Comparison of ENCODE assay signal across 8 cellular contexts in the genomic region with DNA sequence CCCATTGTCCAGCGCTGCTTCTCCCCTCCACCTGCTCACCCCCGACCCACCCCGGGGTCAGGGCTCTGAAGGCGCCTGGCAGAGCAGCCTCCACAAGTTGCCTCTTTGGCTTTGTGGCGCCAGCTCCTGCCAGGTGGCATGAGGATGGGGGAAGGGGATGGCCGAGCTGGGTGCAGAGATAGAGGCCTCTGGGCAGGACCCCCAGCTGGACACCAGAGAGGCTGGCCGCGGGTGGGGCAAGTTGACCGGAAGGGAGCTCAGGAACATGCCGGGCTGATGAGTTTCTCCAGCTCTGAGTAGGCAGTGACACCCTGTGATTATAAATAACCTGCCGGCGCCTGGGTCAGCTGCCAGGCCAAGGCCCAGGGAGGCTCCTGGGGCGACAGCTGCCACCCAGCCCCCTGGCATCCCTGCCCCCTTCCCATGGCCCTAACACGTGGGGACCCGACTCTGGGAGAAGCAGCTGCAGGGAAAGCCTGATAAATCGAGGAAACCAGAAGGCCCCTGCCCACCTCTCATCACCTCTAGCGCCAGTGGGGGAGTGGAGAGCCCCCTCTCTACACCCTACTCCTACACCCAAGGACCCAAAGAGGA. TPM values are rescaled to one million over a fixed set of nuclear protein-coding genes. Genes with fewer than 3 reads are reported as not detected.
DNase-seq lines count a peak whose midpoint lies in the region; ATAC-seq, FAIRE-seq and TF ChIP-seq lines count a peak whose summit lies in the region.

No MANE protein-coding gene starts in this region.

- H3K27ac ChIP-seq in HL-60 (replicated peaks) (no peak overlapping the region), K562 (ENCODE audit: extremely low read depth, low read depth, low read length) (no peak overlapping the region), lung (ENCODE audit: low read depth in 1 of 2, low read length in 1 of 2) (peak overlapping the region in 1 of 2 donors; percentile 84)

- TF ChIP-seq RAD21 in K562 (CRISPR knock-in tag; conservative IDR thresholded peaks at IDR 0.05 in 1 of 2, IDR thresholded peaks at IDR 0.05 in 1 of 2) = no peak

- CTCF ChIA-PET in K562 (lab: Yijun Ruan, JAX; ENCODE audit: low intra/inter-chr PET ratio) = no interaction called here

- in situ Hi-C loops in K562 (cut with MboI) = no loop called here

- BruUV-seq in K562 (replicated peaks; lab: Mats Ljungman, UMichigan) = no TSS peak

- no peak for TF ChIP-seq POLR2A in K562 (conservative IDR thresholded peaks at IDR 0.05)

- 6% methylated on average over 6 of the region's 17 CpGs for WGBS in K562 (ENCODE audit: insufficient coverage, low coverage, missing lambda C conversion rate)
- 16 to 17% methylated on average over 16 to 17 of the region's 17 CpGs for WGBS in lung, 2 donors

- peak overlapping the region in 1 of 2 experiments; percentile 86; a peak in 1 of 4 replicates for H3K9ac ChIP-seq in K562 (ENCODE audit: insufficient read depth in 1 of 2, low read depth in 2 of 2, low read length in 2 of 2)

- H4K20me1 ChIP-seq in K562 (replicated peaks; ENCODE audit: control insufficient read depth, insufficient read depth, low read length) = no peaks in the 10 kb centered on the region

- H3K4me1 ChIP-seq in K562 (replicated peaks in 1 of 2; ENCODE audit: control insufficient read depth in 2 of 2, insufficient read depth in 2 of 2, low read length in 2 of 2) = peaks cover 0 to 27% of the 10 kb centered on the region in 2 experiments; a peak in 2 of 5 replicates
- peaks cover 0 to 7% of the 10 kb centered on the region in 2 donors for H3K4me1 ChIP-seq in lung (ENCODE audit: control insufficient read depth in 2 of 2, insufficient read depth in 2 of 2, low read length in 2 of 2)

- TF ChIP-seq CTCF in HL-60 (IDR thresholded peaks at IDR 0.05; ENCODE audit: insufficient read depth, low read length) (no peak), K562 (IDR thresholded peaks at IDR 0.05 in 2 of 3, conservative IDR thresholded peaks at IDR 0.05 in 1 of 3; ENCODE audit: insufficient read depth in 2 of 3, low read depth in 1 of 3, low read length in 3 of 3) (no peak), lung (IDR thresholded peaks at IDR 0.05; ENCODE audit: control extremely low read depth, extremely low read depth) (no peak)

- no peaks in the 10 kb centered on the region for H3K9me1 ChIP-seq in K562 (ENCODE audit: control insufficient read depth, insufficient read depth, low read length)

- no peaks in the 10 kb centered on the region for H3K79me2 ChIP-seq in K562 (ENCODE audit: control insufficient read depth, insufficient read depth, low read length)

- H3K27me3 ChIP-seq in HL-60 (ENCODE audit: insufficient read depth, poor library complexity, severe bottlenecking) (no peaks in the 10 kb centered on the region), K562 (ENCODE audit: control insufficient read depth in 2 of 2, insufficient read depth in 2 of 2, low read length in 2 of 2) (no peaks in the 10 kb centered on the region), lung (ENCODE audit: control insufficient read depth, insufficient read depth) (peaks cover 3% of the 10 kb centered on the region)

- no peak for TF ChIP-seq EP300 in K562 (IDR thresholded peaks at IDR 0.05; ENCODE audit: low read length)

- no peak for FAIRE-seq in K562 (lab: Jason Lieb, UNC)

- H3K4me3 ChIP-seq in HL-60 (replicated peaks; ENCODE audit: insufficient read depth, low read length) = peak overlapping the region; percentile 40
- 0 out of 2 replicates have a peak overlapping the region, but pooled peaks have one; percentile 19 for H3K4me3 ChIP-seq in K562
- H3K4me3 ChIP-seq in lung = no peak overlapping the region

- no peaks in the 10 kb centered on the region for H3K36me3 ChIP-seq in K562 (ENCODE audit: control insufficient read depth, insufficient read depth, low read length)
- H3K36me3 ChIP-seq in lung (ENCODE audit: control insufficient read depth in 2 of 2, insufficient read depth in 2 of 2, low read length in 2 of 2) = no peaks in the 10 kb centered on the region

- peak overlapping the region; percentile 55; the same call in 1 of the 2 replicates for H3K4me2 ChIP-seq in K562 (ENCODE audit: insufficient read depth, low read length)

- POLR2A ChIA-PET in K562 (lab: Yijun Ruan, JAX) = interaction anchor here (0.6 kb wide), 1 partner anchor 322 kb away, joined by 3 read pairs; no protein-coding TSS in a partner anchor

- peak; percentile 65 for DNase-seq in AG08396 (ENCODE audit: low spot score)
- no peak for DNase-seq in HL-60 (ENCODE audit: low read depth in 1 of 2, low spot score in 1 of 2)
- DNase-seq in K562 (ENCODE audit: extremely low read depth in 1 of 4, low spot score in 3 of 4) = no peak
- DNase-seq in lung (ENCODE audit: low spot score) = no peak
- no peak for DNase-seq in HuH-7.5 (ENCODE audit: low spot score)
- no peak for DNase-seq in ecto neural progenitor cell (ENCODE audit: low spot score)

- intact Hi-C loops in K562 (cut with micrococcal nuclease) = loop anchor here (10.0 kb wide), 1 partner anchor 90 kb away; a partner anchor contains a TSS

- H2AFZ ChIP-seq in K562 (ENCODE audit: low read depth, low read length) = peak overlapping the region; percentile 66; the same call in 1 of the 2 replicates

- H3K9me3 ChIP-seq in K562 (replicated peaks; ENCODE audit: control insufficient read depth, insufficient read depth, low read depth, low read length) = no peaks in the 10 kb centered on the region; the same call in 1 of the 2 replicates
- H3K9me3 ChIP-seq in lung (ENCODE audit: control insufficient read depth in 2 of 2, insufficient read depth in 1 of 2, low read length in 1 of 2) = peaks cover 0 to 10% of the 10 kb centered on the region in 2 donors

- ATAC-seq in K562 (no peak), lung (ENCODE audit: insufficient read depth, low FRiP score) (peak; percentile 3), GM21423 (IDR thresholded peaks at IDR 0.05; ENCODE audit: unreplicated experiment) (no peak), GM21360 (IDR thresholded peaks at IDR 0.05; ENCODE audit: unreplicated experiment) (no peak)

RNA-seq across cellular contexts. Expression of a gene that starts 0.7 kb away (rescaled TPM):
- 3.7 and 10.0 TPM in 2 replicates for total RNA-seq in K562 (2011; cell fraction: chromatin; rRNA removed; ENCODE audit: low replicate concordance)
- 4.3 and 7.7 TPM in 2 replicates for total RNA-seq in K562 (2011; cell fraction: nucleolus; rRNA removed)
- 2.3 and 4.7 TPM in 2 replicates for total RNA-seq in K562 (2011; cell fraction: nucleoplasm; rRNA removed)
- total RNA-seq in K562 (2014; rRNA removed) (1.3 and 1.8 TPM in 2 replicates), K562 (2014; rRNA removed; fragmentation: Illumina TruSeq; extraction: Trizol) (0.35 and 1.5 TPM in 2 replicates), K562 (2015; rRNA removed; fragmentation: Illumina TruSeq; extraction: Trizol) (0.87 and 1.5 TPM in 2 replicates), K562 (2021) (1.6 and 1.8 TPM in 2 replicates), lung (1 to 10 TPM; 2.0 to 4.7 TPM)
- polyA plus RNA-seq in K562 (2011; rRNA removed) (2.7 and 4.0 TPM in 2 replicates), K562 (2014; fragmentation: Illumina TruSeq; extraction: Trizol) (1.1 and 1.6 TPM in 2 replicates), K562 (2014; fragmentation: Nextera tagmentation; extraction: Ambion mirVana) (under 1 TPM; 0.31 to 0.61 TPM), K562 (2014; rRNA removed) (0.49 and 1.2 TPM in 2 replicates), lung (1 to 10 TPM; 1.3 to 4.7 TPM)
- polyA plus RNA-seq in K562 (2011; cell fraction: cytosol; rRNA removed) = 2.2 and 4.5 TPM in 2 replicates
- 4.0 and 10.8 TPM in 2 replicates for polyA plus RNA-seq in K562 (2011; cell fraction: nucleus; rRNA removed)
- 2.0 and 2.1 TPM in 2 replicates for polyA plus RNA-seq in K562 (2012)
- 1.0 and 2.8 TPM in 2 replicates for polyA minus RNA-seq in K562 (2011; rRNA and poly(A)+ RNA removed)
- 3.1 and 4.7 TPM in 2 replicates for polyA minus RNA-seq in K562 (2011; cell fraction: cytosol; rRNA and poly(A)+ RNA removed)
- 1.8 and 3.2 TPM in 2 replicates for polyA minus RNA-seq in K562 (2011; cell fraction: nucleus; rRNA and poly(A)+ RNA removed)

RNA-seq across cellular contexts. Expression of a gene that starts 26.6 kb away (rescaled TPM):
- total RNA-seq in K562 (2011; cell fraction: chromatin; rRNA removed; ENCODE audit: low replicate concordance) = 4.0 and 10.0 TPM in 2 replicates
- total RNA-seq in K562 (2011; cell fraction: nucleolus; rRNA removed) = 19.6 and 26.2 TPM in 2 replicates
- 12.8 and 13.0 TPM in 2 replicates for total RNA-seq in K562 (2011; cell fraction: nucleoplasm; rRNA removed)
- total RNA-seq in K562 (2014; rRNA removed) (27.7 and 40.0 TPM in 2 replicates), K562 (2014; rRNA removed; fragmentation: Illumina TruSeq; extraction: Trizol) (17.6 and 18.8 TPM in 2 replicates), K562 (2015; rRNA removed; fragmentation: Illumina TruSeq; extraction: Trizol) (31.7 and 34.3 TPM in 2 replicates), K562 (2021) (57.3 and 57.8 TPM in 2 replicates), lung (10 to 100 TPM; 10.9 to 40.0 TPM)
- polyA plus RNA-seq in K562 (2011; rRNA removed) (22.8 and 24.3 TPM in 2 replicates), K562 (2014; fragmentation: Illumina TruSeq; extraction: Trizol) (24.9 and 28.6 TPM in 2 replicates), K562 (2014; fragmentation: Nextera tagmentation; extraction: Ambion mirVana) (1 to 10 TPM; 2.9 to 6.8 TPM), K562 (2014; rRNA removed) (136 and 159 TPM in 2 replicates), lung (10 to 100 TPM; 85.0 to 93.4 TPM)
- polyA plus RNA-seq in K562 (2011; cell fraction: cytosol; rRNA removed) = 57.6 and 175 TPM in 2 replicates
- 17.9 and 22.6 TPM in 2 replicates for polyA plus RNA-seq in K562 (2011; cell fraction: nucleus; rRNA removed)
- polyA plus RNA-seq in K562 (2012) = 36.5 and 40.8 TPM in 2 replicates
- 3.3 TPM in 2 replicates for polyA minus RNA-seq in K562 (2011; rRNA and poly(A)+ RNA removed)
- polyA minus RNA-seq in K562 (2011; cell fraction: cytosol; rRNA and poly(A)+ RNA removed) = 19.3 and 19.9 TPM in 2 replicates
- polyA minus RNA-seq in K562 (2011; cell fraction: nucleus; rRNA and poly(A)+ RNA removed) = 6.3 and 8.0 TPM in 2 replicates

RNA-seq across cellular contexts. Expression of a gene that starts 26.8 kb away (rescaled TPM):
- 6.8 and 15.3 TPM in 2 replicates for total RNA-seq in K562 (2011; cell fraction: chromatin; rRNA removed; ENCODE audit: low replicate concordance)
- total RNA-seq in K562 (2011; cell fraction: nucleolus; rRNA removed) = 6.2 and 10.7 TPM in 2 replicates
- 6.9 and 7.4 TPM in 2 replicates for total RNA-seq in K562 (2011; cell fraction: nucleoplasm; rRNA removed)
- 10.9 and 17.5 TPM in 2 replicates for total RNA-seq in K562 (2014; rRNA removed)
- total RNA-seq in K562 (2014; rRNA removed; fragmentation: Illumina TruSeq; extraction: Trizol) = 4.1 and 4.4 TPM in 2 replicates
- 7.9 and 8.2 TPM in 2 replicates for total RNA-seq in K562 (2015; rRNA removed; fragmentation: Illumina TruSeq; extraction: Trizol)
- total RNA-seq in K562 (2021) = 14.5 and 15.4 TPM in 2 replicates
- 6.2 and 10.7 TPM in 2 replicates for polyA plus RNA-seq in K562 (2011; rRNA removed)
- 17.1 and 21.8 TPM in 2 replicates for polyA plus RNA-seq in K562 (2011; cell fraction: cytosol; rRNA removed)
- 9.7 and 10.7 TPM in 2 replicates for polyA plus RNA-seq in K562 (2011; cell fraction: nucleus; rRNA removed)
- 13.4 and 18.9 TPM in 2 replicates for polyA plus RNA-seq in K562 (2012)
- polyA plus RNA-seq in K562 (2014; fragmentation: Illumina TruSeq; extraction: Trizol) = 5.8 and 13.9 TPM in 2 replicates
- polyA plus RNA-seq in K562 (2014; fragmentation: Nextera tagmentation; extraction: Ambion mirVana) = 1 to 10 TPM in 1 of 2 experiments, under 1 TPM in 1; 0.99 to 2.5 TPM
- 6.4 and 8.5 TPM in 2 replicates for polyA plus RNA-seq in K562 (2014; rRNA removed)
- polyA minus RNA-seq in K562 (2011; rRNA and poly(A)+ RNA removed) = 4.4 and 4.6 TPM in 2 replicates
- 12.2 and 13.9 TPM in 2 replicates for polyA minus RNA-seq in K562 (2011; cell fraction: cytosol; rRNA and poly(A)+ RNA removed)
- 3.5 and 5.0 TPM in 2 replicates for polyA minus RNA-seq in K562 (2011; cell fraction: nucleus; rRNA and poly(A)+ RNA removed)
- total RNA-seq in lung = 100 to 1,000 TPM in 1 of 2 donors, 10 to 100 TPM in 1; 71.0 to 146 TPM
- polyA plus RNA-seq in lung = 100 to 1,000 TPM in 1 of 2 donors, 10 to 100 TPM in 1; 69.7 to 123 TPM

RNA-seq across cellular contexts. Expression of a gene that starts 28.5 kb away (rescaled TPM):
- 12.9 and 20.9 TPM in 2 replicates for total RNA-seq in K562 (2011; cell fraction: chromatin; rRNA removed; ENCODE audit: low replicate concordance)
- 13.8 and 17.3 TPM in 2 replicates for total RNA-seq in K562 (2011; cell fraction: nucleolus; rRNA removed)
- total RNA-seq in K562 (2011; cell fraction: nucleoplasm; rRNA removed) = 10.5 and 14.7 TPM in 2 replicates
- 12.1 and 14.5 TPM in 2 replicates for total RNA-seq in K562 (2014; rRNA removed)
- total RNA-seq in K562 (2014; rRNA removed; fragmentation: Illumina TruSeq; extraction: Trizol) = 10.2 and 10.6 TPM in 2 replicates
- total RNA-seq in K562 (2015; rRNA removed; fragmentation: Illumina TruSeq; extraction: Trizol) = 9.9 and 11.0 TPM in 2 replicates
- 12.9 and 13.5 TPM in 2 replicates for total RNA-seq in K562 (2021)
- 5.9 and 9.0 TPM in 2 replicates for polyA plus RNA-seq in K562 (2011; rRNA removed)
- 5.1 and 9.0 TPM in 2 replicates for polyA plus RNA-seq in K562 (2011; cell fraction: cytosol; rRNA removed)
- polyA plus RNA-seq in K562 (2011; cell fraction: nucleus; rRNA removed) = 3.7 and 4.1 TPM in 2 replicates
- polyA plus RNA-seq in K562 (2012) = 6.1 and 6.2 TPM in 2 replicates
- 9.5 and 11.0 TPM in 2 replicates for polyA plus RNA-seq in K562 (2014; fragmentation: Illumina TruSeq; extraction: Trizol)
- under 1 TPM; 0.81 to 0.87 TPM for polyA plus RNA-seq in K562 (2014; fragmentation: Nextera tagmentation; extraction: Ambion mirVana)
- polyA plus RNA-seq in K562 (2014; rRNA removed) = 7.1 and 7.2 TPM in 2 replicates
- 13.5 and 16.4 TPM in 2 replicates for polyA minus RNA-seq in K562 (2011; rRNA and poly(A)+ RNA removed)
- polyA minus RNA-seq in K562 (2011; cell fraction: cytosol; rRNA and poly(A)+ RNA removed) = 9.4 and 11.0 TPM in 2 replicates
- 5.8 and 9.4 TPM in 2 replicates for polyA minus RNA-seq in K562 (2011; cell fraction: nucleus; rRNA and poly(A)+ RNA removed)
- 1 to 10 TPM in 1 of 2 donors, under 1 TPM in 1; 0.55 to 1.1 TPM for total RNA-seq in lung
- under 1 TPM; 0.24 to 0.47 TPM for polyA plus RNA-seq in lung

RNA-seq across cellular contexts. Expression of a gene that starts 58.7 kb away (rescaled TPM):
- total RNA-seq in K562 (2011; cell fraction: chromatin; rRNA removed; ENCODE audit: low replicate concordance) = 9.1 and 19.9 TPM in 2 replicates
- total RNA-seq in K562 (2011; cell fraction: nucleolus; rRNA removed) = 15.8 and 19.3 TPM in 2 replicates
- 11.6 and 13.5 TPM in 2 replicates for total RNA-seq in K562 (2011; cell fraction: nucleoplasm; rRNA removed)
- total RNA-seq in K562 (2014; rRNA removed) (4.8 and 5.6 TPM in 2 replicates), K562 (2014; rRNA removed; fragmentation: Illumina TruSeq; extraction: Trizol) (3.5 TPM in 2 replicates), K562 (2015; rRNA removed; fragmentation: Illumina TruSeq; extraction: Trizol) (4.9 and 5.8 TPM in 2 replicates), K562 (2021) (6.2 and 7.3 TPM in 2 replicates), lung (10 to 100 TPM; 14.3 to 24.9 TPM)
- polyA plus RNA-seq in K562 (2011; rRNA removed) (4.2 and 4.6 TPM in 2 replicates), K562 (2014; fragmentation: Illumina TruSeq; extraction: Trizol) (6.7 and 7.8 TPM in 2 replicates), K562 (2014; fragmentation: Nextera tagmentation; extraction: Ambion mirVana) (1 to 10 TPM in 1 of 2 experiments, under 1 TPM in 1; 0.66 to 1.0 TPM), K562 (2014; rRNA removed) (6.0 and 8.4 TPM in 2 replicates), lung (10 to 100 TPM in 1 of 2 donors, 1 to 10 TPM in 1; 7.7 to 24.1 TPM)
- 5.2 and 8.5 TPM in 2 replicates for polyA plus RNA-seq in K562 (2011; cell fraction: cytosol; rRNA removed)
- 13.9 and 17.9 TPM in 2 replicates for polyA plus RNA-seq in K562 (2011; cell fraction: nucleus; rRNA removed)
- polyA plus RNA-seq in K562 (2012) = 6.4 and 12.1 TPM in 2 replicates
- polyA minus RNA-seq in K562 (2011; rRNA and poly(A)+ RNA removed) = 3.3 and 5.8 TPM in 2 replicates
- polyA minus RNA-seq in K562 (2011; cell fraction: cytosol; rRNA and poly(A)+ RNA removed) = 2.8 and 3.9 TPM in 2 replicates
- polyA minus RNA-seq in K562 (2011; cell fraction: nucleus; rRNA and poly(A)+ RNA removed) = 3.4 and 4.1 TPM in 2 replicates
